Comparison of ENCODE assay signal across 9 cellular contexts in the genomic region with DNA sequence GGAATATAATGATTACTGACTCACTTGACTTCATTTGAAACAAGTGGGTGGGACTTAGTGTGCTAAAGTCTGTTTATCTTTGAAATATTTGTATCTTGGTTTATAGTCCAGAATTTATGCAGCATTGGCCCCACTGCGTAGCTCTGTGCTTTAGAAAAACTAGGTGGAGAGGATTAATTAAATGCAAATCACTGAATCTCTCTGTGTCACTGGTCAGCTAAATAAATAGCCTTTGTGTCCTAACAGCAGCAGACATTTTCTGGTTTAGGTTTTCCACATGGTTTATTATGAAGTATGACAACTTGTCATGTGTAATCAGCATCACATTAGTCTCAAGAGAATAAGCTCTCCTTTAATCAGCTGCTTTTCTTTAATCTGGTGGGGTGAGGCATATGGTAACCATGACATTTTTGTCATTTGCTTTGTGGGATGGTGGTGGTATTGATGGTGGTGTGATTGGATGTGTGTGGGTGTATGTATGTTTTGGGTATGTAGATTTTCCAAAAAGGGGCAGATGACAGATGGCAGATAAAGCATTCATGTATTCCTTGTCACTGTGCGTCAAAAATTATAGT. TPM values are rescaled to one million over a fixed set of nuclear protein-coding genes. Genes with fewer than 3 reads are reported as not detected.
DNase-seq lines count a peak whose midpoint lies in the region; TF ChIP-seq lines count a peak whose summit lies in the region.
"Had no signal": no experiment of that assay in that cellular context is flagged by ENCODE, and none has a peak within 500 bp of the region (broad histone marks: within the 10 kb centered on the region; RNA-seq: fewer than 3 reads in every experiment).

No MANE protein-coding gene starts in this region.

- no peak overlapping the region for H4K8ac ChIP-seq in mesenchymal stem cell (ENCODE audit: low read length)

- no peak overlapping the region for H3K9ac ChIP-seq in mesenchymal stem cell (ENCODE audit: low read length)

- H3K27ac ChIP-seq in angular gyrus (ENCODE audit: low read depth, low read length) (peak overlapping the region; percentile 44), mesenchymal stem cell (ENCODE audit: low read length, poor library complexity, severe bottlenecking) (no peak overlapping the region), breast epithelium (no peak overlapping the region)

- no peak for TF ChIP-seq POLR2A in breast epithelium (IDR thresholded peaks at IDR 0.05)

- no peak overlapping the region for H2BK12ac ChIP-seq in mesenchymal stem cell (ENCODE audit: low read length in 2 of 2)

- H3K36me3 ChIP-seq in mesenchymal stem cell (ENCODE audit: control insufficient read depth in 1 of 2, insufficient read depth in 2 of 2, low read depth in 1 of 2, low read length in 2 of 2) (peaks cover 6 to 15% of the 10 kb centered on the region in 2 experiments), breast epithelium (no peaks in the 10 kb centered on the region)

- no peak overlapping the region for H2AK5ac ChIP-seq in mesenchymal stem cell (ENCODE audit: low read length, severe bottlenecking)

- no peak overlapping the region for H3K14ac ChIP-seq in mesenchymal stem cell (ENCODE audit: low read length in 2 of 2)

- H3K4me2 ChIP-seq in mesenchymal stem cell (ENCODE audit: low read length, poor library complexity, severe bottlenecking): no peak overlapping the region

- H2BK120ac ChIP-seq in mesenchymal stem cell (ENCODE audit: low read depth, low read length): no peak overlapping the region

- no peak overlapping the region for H3K4ac ChIP-seq in mesenchymal stem cell (ENCODE audit: low read depth in 1 of 2, low read length in 2 of 2)

- H3K4me3 ChIP-seq in mesenchymal stem cell (ENCODE audit: insufficient read depth in 1 of 2, low read depth in 1 of 2, low read length in 2 of 2) (no peak overlapping the region), breast epithelium (no peak overlapping the region)

- H2BK5ac ChIP-seq in mesenchymal stem cell (ENCODE audit: low read depth, low read length, poor library complexity, severe bottlenecking): no peak overlapping the region

- 100% methylated on average over 1 of the region's 2 CpGs for WGBS in mesenchymal stem cell

- H3K27me3 ChIP-seq in mesenchymal stem cell (ENCODE audit: control insufficient read depth in 1 of 2, insufficient read depth in 1 of 2, low read length in 2 of 2): no peaks in the 10 kb centered on the region
- no peaks in the 10 kb centered on the region for H3K27me3 ChIP-seq in breast epithelium

- no peak overlapping the region for H2BK15ac ChIP-seq in mesenchymal stem cell (ENCODE audit: low read depth, poor library complexity, severe bottlenecking)

- DNase-seq in stimulated activated naive CD4-positive, alpha-beta T cell treated with Interleukin-2 at 50 U/mL for 16 hours (lab: John Stamatoyannopoulos, UW): peak; percentile 2
- DNase-seq in stimulated activated naive CD4-positive, alpha-beta T cell (lab: John Stamatoyannopoulos, UW): no peak
- DNase-seq in mesenchymal stem cell: peak; percentile 33
- DNase-seq in breast epithelium (ENCODE audit: low spot score in 2 of 2): no peak
- DNase-seq in RKO (ENCODE audit: low spot score): no peak
- DNase-seq in NCI-H345 treated with DMSO at 0.1 percent for 48 hours (lab: John Stamatoyannopoulos, UW; ENCODE audit: unreplicated experiment): no peak
- no peak for DNase-seq in SKM-1 (lab: John Stamatoyannopoulos, UW; ENCODE audit: unreplicated experiment)
- DNase-seq: NCI-H1417 treated with DMSO at 0.1 percent for 48 hours had no signal

- H3K79me1 ChIP-seq in mesenchymal stem cell (replicated peaks; ENCODE audit: low read length, poor library complexity, severe bottlenecking): peaks cover 19% of the 10 kb centered on the region

- no peak overlapping the region for H3K23ac ChIP-seq in mesenchymal stem cell (ENCODE audit: low read length in 2 of 2)

- no peaks in the 10 kb centered on the region for H3K9me3 ChIP-seq in mesenchymal stem cell (ENCODE audit: control insufficient read depth, low read length)
- no peaks in the 10 kb centered on the region for H3K9me3 ChIP-seq in breast epithelium

- H3K4me1 ChIP-seq in mesenchymal stem cell (ENCODE audit: control insufficient read depth, insufficient read depth, low read depth, low read length) (peaks cover 1% of the 10 kb centered on the region), breast epithelium (no peaks in the 10 kb centered on the region)

- intact Hi-C loops in breast epithelium (cut with DNase I; ENCODE audit: low total_unique reads): no loop called here

- H4K91ac ChIP-seq in mesenchymal stem cell (ENCODE audit: low read length): no peak overlapping the region

- H2AFZ ChIP-seq in mesenchymal stem cell (ENCODE audit: low read depth, low read length): no peak overlapping the region

- H3K18ac ChIP-seq in mesenchymal stem cell (ENCODE audit: low read depth in 1 of 2, low read length in 2 of 2): no peak overlapping the region

- no peak for TF ChIP-seq CTCF in breast epithelium (IDR thresholded peaks at IDR 0.05)

RNA-seq across cellular contexts. Expression of a gene that starts 33.9 kb away (rescaled TPM):
- polyA plus RNA-seq in mesenchymal stem cell (2013, experiment 1 of 2): 32.3 TPM
- 31.2 TPM for polyA plus RNA-seq in mesenchymal stem cell (2013, experiment 2 of 2)
- 100 to 1,000 TPM in 1 of 3 donors, 10 to 100 TPM in 2; 46.9 to 140 (median 61.6) TPM for total RNA-seq in breast epithelium

RNA-seq across cellular contexts. Expression of a gene that starts 44.0 kb away (rescaled TPM):
- 206 TPM for polyA plus RNA-seq in mesenchymal stem cell (2013, experiment 1 of 2)
- polyA plus RNA-seq in mesenchymal stem cell (2013, experiment 2 of 2): 208 TPM
- total RNA-seq in breast epithelium: 100 to 1,000 TPM; 111 to 163 (median 117) TPM

Comparison
In these comparisons a context has a peak if more than half of its experiments do, and no peak if none do; other contexts are left out.
1. DNase-seq: peak in stimulated activated naive CD4-positive, alpha-beta T cell treated with Interleukin-2 at 50 U/mL for 16 hours (single experiment) and mesenchymal stem cell (single experiment); none in stimulated activated naive CD4-positive, alpha-beta T cell (0 of 6), breast epithelium (0 of 2), RKO (single experiment), NCI-H345 treated with DMSO at 0.1 percent for 48 hours (single experiment) and SKM-1 (single experiment).